ENCODE assay signal across 1 cellular context in genomic region chr1:199152676-199153075, GRCh38.
TF ChIP-seq lines count a peak whose summit lies in the region.

No MANE protein-coding gene starts in this region.

TF ChIP-seq in GM12878, 131 proteins besides CTCF, POLR2A, EP300 and RAD21 (continued from another document):
- TF ChIP-seq NR2F1 (conservative IDR thresholded peaks at IDR 0.05) = no peak
